Comparison of ENCODE assay signal across 2 cellular contexts in the genomic region with DNA sequence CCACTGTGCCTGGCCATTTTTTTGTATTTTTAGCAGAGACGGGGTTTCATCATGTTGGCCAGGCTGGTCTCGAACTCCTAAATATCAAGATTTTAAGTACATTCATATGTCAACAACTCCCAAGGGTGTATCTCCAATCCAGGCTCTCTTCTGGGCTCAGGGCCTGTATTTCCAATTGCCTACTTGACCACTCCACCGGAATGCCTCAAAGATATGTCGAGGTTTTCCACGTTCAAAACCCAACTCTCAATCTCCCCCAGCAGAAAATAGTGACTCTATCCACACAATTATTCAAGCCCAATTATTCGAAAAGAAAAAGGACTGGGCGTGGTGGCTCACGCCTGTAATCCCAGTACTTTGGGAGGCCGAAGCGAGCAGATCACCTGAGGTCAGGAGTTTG.
TF ChIP-seq lines count a peak whose summit lies in the region.

No MANE protein-coding gene starts in this region.

TF ChIP-seq in A549, 52 proteins besides CTCF, POLR2A, EP300 and RAD21:
- TF ChIP-seq, protein P1, sequence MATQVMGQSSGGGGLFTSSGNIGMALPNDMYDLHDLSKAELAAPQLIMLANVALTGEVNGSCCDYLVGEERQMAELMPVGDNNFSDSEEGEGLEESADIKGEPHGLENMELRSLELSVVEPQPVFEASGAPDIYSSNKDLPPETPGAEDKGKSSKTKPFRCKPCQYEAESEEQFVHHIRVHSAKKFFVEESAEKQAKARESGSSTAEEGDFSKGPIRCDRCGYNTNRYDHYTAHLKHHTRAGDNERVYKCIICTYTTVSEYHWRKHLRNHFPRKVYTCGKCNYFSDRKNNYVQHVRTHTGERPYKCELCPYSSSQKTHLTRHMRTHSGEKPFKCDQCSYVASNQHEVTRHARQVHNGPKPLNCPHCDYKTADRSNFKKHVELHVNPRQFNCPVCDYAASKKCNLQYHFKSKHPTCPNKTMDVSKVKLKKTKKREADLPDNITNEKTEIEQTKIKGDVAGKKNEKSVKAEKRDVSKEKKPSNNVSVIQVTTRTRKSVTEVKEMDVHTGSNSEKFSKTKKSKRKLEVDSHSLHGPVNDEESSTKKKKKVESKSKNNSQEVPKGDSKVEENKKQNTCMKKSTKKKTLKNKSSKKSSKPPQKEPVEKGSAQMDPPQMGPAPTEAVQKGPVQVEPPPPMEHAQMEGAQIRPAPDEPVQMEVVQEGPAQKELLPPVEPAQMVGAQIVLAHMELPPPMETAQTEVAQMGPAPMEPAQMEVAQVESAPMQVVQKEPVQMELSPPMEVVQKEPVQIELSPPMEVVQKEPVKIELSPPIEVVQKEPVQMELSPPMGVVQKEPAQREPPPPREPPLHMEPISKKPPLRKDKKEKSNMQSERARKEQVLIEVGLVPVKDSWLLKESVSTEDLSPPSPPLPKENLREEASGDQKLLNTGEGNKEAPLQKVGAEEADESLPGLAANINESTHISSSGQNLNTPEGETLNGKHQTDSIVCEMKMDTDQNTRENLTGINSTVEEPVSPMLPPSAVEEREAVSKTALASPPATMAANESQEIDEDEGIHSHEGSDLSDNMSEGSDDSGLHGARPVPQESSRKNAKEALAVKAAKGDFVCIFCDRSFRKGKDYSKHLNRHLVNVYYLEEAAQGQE (IDR thresholded peaks at IDR 0.05): no peak
- TF ChIP-seq ESRRA (IDR thresholded peaks at IDR 0.05; ENCODE audit: borderline replicate concordance, low read length): no peak
TF ChIP-seq in A549: peak in this region for 0.

TF ChIP-seq in IMR-90, 13 proteins besides CTCF, POLR2A, EP300 and RAD21:
- TF ChIP-seq, protein P2, sequence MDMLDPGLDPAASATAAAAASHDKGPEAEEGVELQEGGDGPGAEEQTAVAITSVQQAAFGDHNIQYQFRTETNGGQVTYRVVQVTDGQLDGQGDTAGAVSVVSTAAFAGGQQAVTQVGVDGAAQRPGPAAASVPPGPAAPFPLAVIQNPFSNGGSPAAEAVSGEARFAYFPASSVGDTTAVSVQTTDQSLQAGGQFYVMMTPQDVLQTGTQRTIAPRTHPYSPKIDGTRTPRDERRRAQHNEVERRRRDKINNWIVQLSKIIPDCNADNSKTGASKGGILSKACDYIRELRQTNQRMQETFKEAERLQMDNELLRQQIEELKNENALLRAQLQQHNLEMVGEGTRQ (IDR thresholded peaks at IDR 0.05; ENCODE audit: low read depth, low read length): no peak
- TF ChIP-seq MAFK (IDR thresholded peaks at IDR 0.05; ENCODE audit: low read depth, low read length) (no peak), RFX5 (IDR thresholded peaks at IDR 0.05; ENCODE audit: low read depth, low read length) (no peak), SMC3 (IDR thresholded peaks at IDR 0.05; ENCODE audit: low read depth, low read length) (no peak), CHD1 (IDR thresholded peaks at IDR 0.05; ENCODE audit: low read depth, low read length) (no peak), CEBPB (IDR thresholded peaks at IDR 0.05; ENCODE audit: low read depth, low read length) (no peak), RCOR1 (IDR thresholded peaks at IDR 0.05; ENCODE audit: insufficient replicate concordance, low read length) (no peak), MAZ (IDR thresholded peaks at IDR 0.05; ENCODE audit: borderline replicate concordance, low read depth, low read length) (no peak), BHLHE40 (IDR thresholded peaks at IDR 0.05; ENCODE audit: low read depth, low read length) (no peak), FOS (IDR thresholded peaks at IDR 0.05; ENCODE audit: low read depth, low read length) (no peak), MXI1 (IDR thresholded peaks at IDR 0.05; ENCODE audit: borderline replicate concordance, low read depth, low read length) (no peak)
- TF ChIP-seq, protein P3, sequence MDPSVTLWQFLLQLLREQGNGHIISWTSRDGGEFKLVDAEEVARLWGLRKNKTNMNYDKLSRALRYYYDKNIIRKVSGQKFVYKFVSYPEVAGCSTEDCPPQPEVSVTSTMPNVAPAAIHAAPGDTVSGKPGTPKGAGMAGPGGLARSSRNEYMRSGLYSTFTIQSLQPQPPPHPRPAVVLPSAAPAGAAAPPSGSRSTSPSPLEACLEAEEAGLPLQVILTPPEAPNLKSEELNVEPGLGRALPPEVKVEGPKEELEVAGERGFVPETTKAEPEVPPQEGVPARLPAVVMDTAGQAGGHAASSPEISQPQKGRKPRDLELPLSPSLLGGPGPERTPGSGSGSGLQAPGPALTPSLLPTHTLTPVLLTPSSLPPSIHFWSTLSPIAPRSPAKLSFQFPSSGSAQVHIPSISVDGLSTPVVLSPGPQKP (IDR thresholded peaks at IDR 0.05; ENCODE audit: borderline replicate concordance, low read depth, low read length): no peak
TF ChIP-seq in IMR-90: peak in this region for 0.
